In the genomic region with DNA sequence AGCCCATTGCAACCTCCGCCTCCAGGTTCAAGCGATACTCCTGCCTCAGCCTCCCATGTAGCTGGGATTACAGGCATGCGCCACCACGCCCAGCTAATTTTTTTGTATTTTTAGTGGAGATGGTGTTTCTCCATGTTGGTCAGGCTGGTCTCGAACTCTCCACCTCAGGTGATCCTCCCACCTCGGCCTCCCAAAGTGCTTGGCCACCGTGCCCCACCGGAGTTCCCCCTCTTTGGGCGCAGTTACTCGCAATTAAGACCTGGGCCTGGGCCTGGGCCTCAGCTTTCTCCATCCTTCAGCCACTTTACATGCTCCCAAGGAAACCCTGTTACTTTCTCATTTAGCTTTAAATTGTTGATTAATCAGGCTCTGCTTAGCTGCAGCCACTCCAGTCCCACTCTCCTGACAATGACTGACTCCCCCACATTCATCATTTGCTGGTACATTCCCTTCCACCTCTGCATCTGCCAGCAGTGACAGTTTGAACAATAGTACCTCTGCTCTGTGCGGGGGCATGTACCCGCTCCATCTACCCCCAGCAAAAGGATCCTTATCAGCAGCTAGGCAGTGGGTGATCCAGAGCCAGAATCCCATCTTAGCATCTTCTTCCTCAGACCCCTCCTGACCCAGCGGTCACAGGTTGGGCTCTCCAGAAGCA, we compare ENCODE assay signal across 23 cellular contexts. TPM values are rescaled to one million over a fixed set of nuclear protein-coding genes. Genes with fewer than 3 reads are reported as not detected.
DNase-seq lines count a peak whose midpoint lies in the region; ATAC-seq and TF ChIP-seq lines count a peak whose summit lies in the region.
"Had no signal": no experiment of that assay in that cellular context is flagged by ENCODE, and none has a peak within 500 bp of the region (broad histone marks: within the 10 kb centered on the region; RNA-seq: fewer than 3 reads in every experiment).

No MANE protein-coding gene starts in this region.

- peaks cover 4% of the 10 kb centered on the region for H3K27me3 Mint-ChIP-seq in brain
- H3K27me3 Mint-ChIP-seq in Calu3 (ENCODE audit: unreplicated experiment): no peaks in the 10 kb centered on the region
- H3K27me3 Mint-ChIP-seq in activated T-helper 1 cell treated with anti-CD3 and anti-CD28 coated beads, Interleukin-12 subunit alpha, Interleukin-12 subunit beta, Interleukin-2, Interleukin-4 antibody, amounts not matched to agents 30 ng/mL and 10 ng/mL and 1 ng/mL, durations not matched to agents 14 hours and 24 hours and 36 hours (ENCODE audit: insufficient read depth): peaks cover 1% of the 10 kb centered on the region

- CTCF ChIA-PET in Calu3 (lab: Charles Lee): no interaction called here

- no TSS peak for BruUV-seq in Calu3 (replicated peaks; lab: Mats Ljungman, UMichigan)

- ATAC-seq in HG03469 (IDR thresholded peaks at IDR 0.05; ENCODE audit: unreplicated experiment): no peak
- ATAC-seq: stimulated activated naive CD8-positive, alpha-beta T cell treated with anti-CD3 and anti-CD28 coated beads, Interleukin-15, Interleukin-2, amounts not matched to agents 100 U/mL and 50 U/mL, for 24 hours had no signal

- peaks cover 41% of the 10 kb centered on the region for H3K4me1 Mint-ChIP-seq in brain
- no peaks in the 10 kb centered on the region for H3K4me1 Mint-ChIP-seq in Calu3 (ENCODE audit: low read depth, unreplicated experiment)
- no peaks in the 10 kb centered on the region for H3K4me1 Mint-ChIP-seq in activated T-helper 1 cell treated with anti-CD3 and anti-CD28 coated beads, Interleukin-12 subunit alpha, Interleukin-12 subunit beta, Interleukin-2, Interleukin-4 antibody, amounts not matched to agents 30 ng/mL and 10 ng/mL and 1 ng/mL, durations not matched to agents 14 hours and 24 hours and 36 hours (ENCODE audit: low read depth)
- H3K4me1 Mint-ChIP-seq: activated CD4-positive, alpha-beta T cell treated with anti-CD3 and anti-CD28 coated beads, Interleukin-2, amount 10 ng/mL, durations not matched to agents 7 days and 5 days; CD8-positive, alpha-beta memory T cell had no signal

- H3K27ac Mint-ChIP-seq in brain (peak overlapping the region in 4 of 5 experiments; percentile 36 to 83 (median 67)), Calu3 (ENCODE audit: unreplicated experiment) (no peak overlapping the region)
- no peak overlapping the region for H3K27ac Mint-ChIP-seq in activated T-helper 1 cell treated with anti-CD3 and anti-CD28 coated beads, Interleukin-12 subunit alpha, Interleukin-12 subunit beta, Interleukin-2, Interleukin-4 antibody, amounts not matched to agents 30 ng/mL and 10 ng/mL and 1 ng/mL, durations not matched to agents 14 hours and 24 hours and 36 hours
- H3K27ac Mint-ChIP-seq: activated CD4-positive, alpha-beta T cell treated with anti-CD3 and anti-CD28 coated beads, Interleukin-2, amount 10 ng/mL, durations not matched to agents 7 days and 5 days had no signal

- DNase-seq in Ammon's horn (ENCODE audit: low spot score) (peak; percentile 60), left kidney (ENCODE audit: low read depth, low spot score) (peak; percentile 9), putamen (ENCODE audit: low spot score) (peak; percentile 85), occipital lobe (lab: John Stamatoyannopoulos, UW) (no peak), Calu3 (no peak)
- DNase-seq in activated T-helper 1 cell treated with anti-CD3 and anti-CD28 coated beads, Interleukin-12 subunit alpha, Interleukin-12 subunit beta, Interleukin-2, Interleukin-4 antibody, amounts not matched to agents 30 ng/mL and 10 ng/mL and 1 ng/mL, durations not matched to agents 14 hours and 24 hours and 36 hours (ENCODE audit: low spot score): no peak
- DNase-seq: activated CD4-positive, alpha-beta T cell treated with anti-CD3 and anti-CD28 coated beads, Interleukin-2, amount 10 ng/mL, durations not matched to agents 7 days and 5 days; activated naive CD4-positive, alpha-beta T cell treated with anti-CD3 and anti-CD28 coated beads, Interleukin-2, amount 50 U/mL, for 16 hours; AML-193; amniotic stem cell; CD8-positive, alpha-beta memory T cell; cortex of kidney; H7; KBM-7; MG63; NCI-H2107; stimulated activated naive CD8-positive, alpha-beta T cell treated with anti-CD3 and anti-CD28 coated beads, Interleukin-15, Interleukin-2, amounts not matched to agents 100 U/mL and 50 U/mL, for 24 hours; T1000; WERI-Rb-1 had no signal

- H3K9me3 Mint-ChIP-seq in brain: peaks cover 0 to 6% (median 2%) of the 10 kb centered on the region in 5 experiments
- H3K9me3 Mint-ChIP-seq in Calu3 (ENCODE audit: low read depth, unreplicated experiment): no peaks in the 10 kb centered on the region
- H3K9me3 Mint-ChIP-seq in activated T-helper 1 cell treated with anti-CD3 and anti-CD28 coated beads, Interleukin-12 subunit alpha, Interleukin-12 subunit beta, Interleukin-2, Interleukin-4 antibody, amounts not matched to agents 30 ng/mL and 10 ng/mL and 1 ng/mL, durations not matched to agents 14 hours and 24 hours and 36 hours: no peaks in the 10 kb centered on the region
- H3K9me3 Mint-ChIP-seq: activated CD4-positive, alpha-beta T cell treated with anti-CD3 and anti-CD28 coated beads, Interleukin-2, amount 10 ng/mL, durations not matched to agents 7 days and 5 days; CD8-positive, alpha-beta memory T cell had no signal

- intact Hi-C loops in Calu3 (cut with micrococcal nuclease; ENCODE audit: unreplicated experiment): no loop called here
- intact Hi-C loops in activated T-helper 1 cell treated with anti-CD3 and anti-CD28 coated beads, Interleukin-12 subunit alpha, Interleukin-12 subunit beta, Interleukin-2, Interleukin-4 antibody, amounts not matched to agents 30 ng/mL and 10 ng/mL and 1 ng/mL, durations not matched to agents 14 hours and 24 hours and 36 hours (cut with micrococcal nuclease): no loop called here

- H3K4me3 Mint-ChIP-seq in brain (no peak overlapping the region), Calu3 (ENCODE audit: low read depth, unreplicated experiment) (no peak overlapping the region)
- H3K4me3 Mint-ChIP-seq in activated T-helper 1 cell treated with anti-CD3 and anti-CD28 coated beads, Interleukin-12 subunit alpha, Interleukin-12 subunit beta, Interleukin-2, Interleukin-4 antibody, amounts not matched to agents 30 ng/mL and 10 ng/mL and 1 ng/mL, durations not matched to agents 14 hours and 24 hours and 36 hours: no peak overlapping the region
- H3K4me3 Mint-ChIP-seq: activated CD4-positive, alpha-beta T cell treated with anti-CD3 and anti-CD28 coated beads, Interleukin-2, amount 10 ng/mL, durations not matched to agents 7 days and 5 days; CD8-positive, alpha-beta memory T cell had no signal

- TF ChIP-seq CTCF in brain (conservative IDR thresholded peaks at IDR 0.05): no peak
- TF ChIP-seq CTCF in Calu3 (IDR thresholded peaks at IDR 0.05; ENCODE audit: unreplicated experiment): no peak

- H3K36me3 Mint-ChIP-seq in brain: no peaks in the 10 kb centered on the region
- H3K36me3 Mint-ChIP-seq in Calu3 (ENCODE audit: insufficient read depth, unreplicated experiment): no peaks in the 10 kb centered on the region
- no peaks in the 10 kb centered on the region for H3K36me3 Mint-ChIP-seq in activated T-helper 1 cell treated with anti-CD3 and anti-CD28 coated beads, Interleukin-12 subunit alpha, Interleukin-12 subunit beta, Interleukin-2, Interleukin-4 antibody, amounts not matched to agents 30 ng/mL and 10 ng/mL and 1 ng/mL, durations not matched to agents 14 hours and 24 hours and 36 hours (ENCODE audit: low read depth)

RNA-seq across cellular contexts. Expression of a gene that starts 47.2 kb away (rescaled TPM):
- polyA plus RNA-seq in brain (ENCODE audit: insufficient read depth, low read depth, low replicate concordance): 1.2 TPM
- 3.1 TPM for total RNA-seq in occipital lobe
- total RNA-seq in Calu3 (2022): not detected in 2 replicates
- total RNA-seq in activated T-helper 1 cell treated with anti-CD3 and anti-CD28 coated beads, Interleukin-12 subunit alpha, Interleukin-12 subunit beta, Interleukin-2, Interleukin-4 antibody, amounts not matched to agents 30 ng/mL and 10 ng/mL and 1 ng/mL, durations not matched to agents 14 hours and 24 hours and 36 hours: 0.26 and 0.44 TPM in 2 replicates
- total RNA-seq: activated CD4-positive, alpha-beta T cell treated with anti-CD3 and anti-CD28 coated beads, Interleukin-2, amount 10 ng/mL, durations not matched to agents 7 days and 5 days; HT-29; SJCRH30 had no signal

Comparison
In these comparisons a context has a peak if more than half of its experiments do, and no peak if none do; other contexts are left out.
1. DNase-seq: peak in Ammon's horn (single experiment), left kidney (single experiment) and putamen (single experiment); none in occipital lobe (single experiment), Calu3 (single experiment) and activated T-helper 1 cell treated with anti-CD3 and anti-CD28 coated beads, Interleukin-12 subunit alpha, Interleukin-12 subunit beta, Interleukin-2, Interleukin-4 antibody, amounts not matched to agents 30 ng/mL and 10 ng/mL and 1 ng/mL, durations not matched to agents 14 hours and 24 hours and 36 hours (single experiment).
2. H3K27ac Mint-ChIP-seq: peak in brain (4 of 5); none in Calu3 (single experiment) and activated T-helper 1 cell treated with anti-CD3 and anti-CD28 coated beads, Interleukin-12 subunit alpha, Interleukin-12 subunit beta, Interleukin-2, Interleukin-4 antibody, amounts not matched to agents 30 ng/mL and 10 ng/mL and 1 ng/mL, durations not matched to agents 14 hours and 24 hours and 36 hours (single experiment).